ENCODE assay signal across 8 cellular contexts in the genomic region with DNA sequence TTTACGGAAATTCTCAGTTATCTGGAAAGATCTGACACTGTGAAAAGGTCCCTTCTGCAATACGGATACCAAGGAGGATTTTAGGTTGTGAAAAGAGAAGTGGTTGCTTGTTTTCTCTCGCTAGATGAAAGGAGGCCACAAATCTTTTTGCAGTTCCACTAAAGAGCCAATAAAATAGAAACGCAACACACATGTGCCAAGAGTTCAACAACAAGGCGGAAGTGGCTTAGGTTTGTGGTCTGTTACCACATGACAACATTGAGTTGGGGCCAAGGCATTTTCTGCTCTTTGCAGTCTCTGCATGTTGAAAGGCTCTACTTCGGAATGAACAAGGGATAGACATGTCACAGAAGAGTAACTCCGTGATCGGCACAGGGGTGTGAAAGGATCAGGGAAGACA.
A peak's percentile ranks its signal among the peaks of the same experiment; 100 is the strongest.
DNase-seq lines count a peak whose midpoint lies in the region; ATAC-seq and TF ChIP-seq lines count a peak whose summit lies in the region.

No MANE protein-coding gene starts in this region.

- no peak for TF ChIP-seq CTCF in MCF 10A (IDR thresholded peaks at IDR 0.05; ENCODE audit: unreplicated experiment)

- H3K36me3 Mint-ChIP-seq in activated CD4-positive, alpha-beta T cell treated with anti-CD3 and anti-CD28 coated beads for 36 hours (ENCODE audit: low read depth), result no peaks in the 10 kb centered on the region
- H3K36me3 Mint-ChIP-seq in MCF 10A (ENCODE audit: insufficient read depth, unreplicated experiment), result no peaks in the 10 kb centered on the region

- peak; percentile 62 for DNase-seq in activated CD4-positive, alpha-beta T cell treated with anti-CD3 and anti-CD28 coated beads for 36 hours
- no peak for DNase-seq in activated CD4-positive, alpha-beta T cell treated with anti-CD3 and anti-CD28 coated beads for 1 hour
- peak; percentile 93 for DNase-seq in RPMI7951 (ENCODE audit: low read depth)
- DNase-seq in MCF 10A (ENCODE audit: unreplicated experiment), result peak; percentile 17
- peak; percentile 2 for DNase-seq in stimulated activated CD4-positive, alpha-beta T cell treated with anti-CD3 and anti-CD28 coated beads, Interleukin-2, amount 100 ng/mL, for 4 hours (ENCODE audit: low read depth)
- no peak for DNase-seq in hepatic stellate cell (ENCODE audit: low spot score)
- no peak for DNase-seq in NCI-H1436 (lab: John Stamatoyannopoulos, UW)

- no peak overlapping the region for H3K4me3 Mint-ChIP-seq in activated CD4-positive, alpha-beta T cell treated with anti-CD3 and anti-CD28 coated beads for 36 hours
- H3K4me3 Mint-ChIP-seq in MCF 10A (ENCODE audit: unreplicated experiment), result no peak overlapping the region

- H3K4me1 Mint-ChIP-seq in activated CD4-positive, alpha-beta T cell treated with anti-CD3 and anti-CD28 coated beads for 36 hours, result peaks cover 13% of the 10 kb centered on the region
- peaks cover 7% of the 10 kb centered on the region for H3K4me1 Mint-ChIP-seq in MCF 10A (ENCODE audit: insufficient read depth, unreplicated experiment)

- H3K9me3 Mint-ChIP-seq in activated CD4-positive, alpha-beta T cell treated with anti-CD3 and anti-CD28 coated beads for 36 hours (ENCODE audit: low read depth), result no peaks in the 10 kb centered on the region
- H3K9me3 Mint-ChIP-seq in MCF 10A (ENCODE audit: unreplicated experiment), result no peaks in the 10 kb centered on the region

- no peak overlapping the region for H3K27ac Mint-ChIP-seq in activated CD4-positive, alpha-beta T cell treated with anti-CD3 and anti-CD28 coated beads for 36 hours
- peak overlapping the region; percentile 49 for H3K27ac Mint-ChIP-seq in MCF 10A (ENCODE audit: low read depth, unreplicated experiment)

- CTCF ChIA-PET in activated CD4-positive, alpha-beta T cell treated with anti-CD3 and anti-CD28 coated beads for 36 hours (lab: Charles Lee), result no interaction called here
- CTCF ChIA-PET in MCF 10A (lab: Yijun Ruan, JAX), result no interaction called here

- peaks cover 27% of the 10 kb centered on the region for H3K27me3 Mint-ChIP-seq in activated CD4-positive, alpha-beta T cell treated with anti-CD3 and anti-CD28 coated beads for 36 hours
- no peaks in the 10 kb centered on the region for H3K27me3 Mint-ChIP-seq in MCF 10A (ENCODE audit: insufficient read depth, unreplicated experiment)

- ATAC-seq in activated CD4-positive, alpha-beta T cell treated with anti-CD3 and anti-CD28 coated beads for 36 hours, result peak; percentile 68
- ATAC-seq in HG02970 (IDR thresholded peaks at IDR 0.05; ENCODE audit: low FRiP score, unreplicated experiment), result peak; percentile 80

- intact Hi-C loops in activated CD4-positive, alpha-beta T cell treated with anti-CD3 and anti-CD28 coated beads for 36 hours (cut with DNase I, micrococcal nuclease), result no loop called here
- intact Hi-C loops in MCF 10A (cut with micrococcal nuclease), result no loop called here

- no TSS peak for BruUV-seq in MCF 10A (replicated peaks; lab: Mats Ljungman, UMichigan)

- POLR2A ChIA-PET in activated CD4-positive, alpha-beta T cell treated with anti-CD3 and anti-CD28 coated beads for 36 hours (lab: Charles Lee), result no interaction called here
- POLR2A ChIA-PET in MCF 10A (lab: Yijun Ruan, JAX), result no interaction called here

Comparison
In these comparisons a context has a peak if more than half of its experiments do, and no peak if none do; other contexts are left out.
1. DNase-seq: peak in activated CD4-positive, alpha-beta T cell treated with anti-CD3 and anti-CD28 coated beads for 36 hours (single experiment), RPMI7951 (single experiment), MCF 10A (single experiment) and stimulated activated CD4-positive, alpha-beta T cell treated with anti-CD3 and anti-CD28 coated beads, Interleukin-2, amount 100 ng/mL, for 4 hours (single experiment); none in activated CD4-positive, alpha-beta T cell treated with anti-CD3 and anti-CD28 coated beads for 1 hour (single experiment), hepatic stellate cell (single experiment) and NCI-H1436 (single experiment).